12 cellular contexts compared by ENCODE assay signal in the genomic region with DNA sequence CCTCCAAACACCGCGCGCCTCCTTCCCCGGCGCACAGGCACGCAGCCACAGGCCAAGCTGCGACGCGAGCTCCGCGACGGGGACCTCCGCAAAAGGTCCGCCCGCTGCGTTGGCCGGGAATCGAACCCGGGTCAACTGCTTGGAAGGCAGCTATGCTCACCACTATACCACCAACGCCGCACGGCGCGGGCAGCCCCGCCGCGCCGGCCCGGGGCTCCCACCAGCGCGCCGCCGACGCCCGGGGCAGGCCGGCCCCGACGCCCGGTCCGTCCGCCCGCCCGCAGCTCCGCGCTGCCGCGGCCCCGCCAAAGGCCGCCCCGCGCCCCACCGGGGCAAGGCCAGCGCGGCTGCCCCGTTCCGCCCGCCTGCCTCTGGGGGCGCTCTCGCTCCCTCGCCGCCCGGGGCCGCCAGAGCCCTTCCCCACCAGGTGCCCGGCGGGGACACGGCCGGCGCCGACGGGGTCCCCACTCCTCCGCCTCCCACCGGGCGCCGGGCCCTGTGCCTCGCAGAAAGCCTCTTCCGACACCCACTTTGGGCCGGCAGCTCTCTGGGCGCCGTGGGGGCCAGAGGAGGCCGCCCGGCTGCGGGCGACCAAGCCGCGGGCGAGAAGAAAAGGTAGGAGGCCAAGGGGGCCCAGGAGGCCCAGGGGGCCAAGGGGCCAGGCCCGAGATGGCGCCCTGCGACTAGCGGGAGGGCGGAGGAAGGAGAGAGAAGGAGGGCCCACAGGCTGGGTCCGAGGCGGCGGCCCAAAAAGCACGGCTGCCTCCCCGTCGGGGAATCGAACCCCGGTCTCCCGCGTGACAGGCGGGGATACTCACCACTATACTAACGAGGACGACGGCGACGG. TPM values are rescaled to one million over a fixed set of nuclear protein-coding genes. Genes with fewer than 3 reads are reported as not detected.
A peak's percentile ranks its signal among the peaks of the same experiment; 100 is the strongest.
DNase-seq lines count a peak whose midpoint lies in the region; ATAC-seq and TF ChIP-seq lines count a peak whose summit lies in the region.
"Not testable (repeated sequence)": the region's sequence is repeated elsewhere in the genome, so short reads cannot be mapped to it uniquely, and the experiment has no call there.
"Had no signal": no experiment of that assay in that cellular context is flagged by ENCODE, and none has a peak within 500 bp of the region (broad histone marks: within the 10 kb centered on the region; RNA-seq: fewer than 3 reads in every experiment).

No MANE protein-coding gene starts in this region.

- H3K36me3 Mint-ChIP-seq in activated T-cell treated with anti-CD3 and anti-CD28 coated beads, Interleukin-2, amount 50 U/mL, for 4 hours (ENCODE audit: insufficient read depth): not testable (repeated sequence)

- not testable (repeated sequence) for H3K9me3 ChIP-seq in left lung, upper lobe of right lung

- TF ChIP-seq CTCF in left lung (IDR thresholded peaks at IDR 0.05); upper lobe of right lung (IDR thresholded peaks at IDR 0.05): not testable (repeated sequence)

- DNase-seq in activated T-cell treated with anti-CD3 and anti-CD28 coated beads, Interleukin-2, amount 50 U/mL, for 4 hours; left lung; upper lobe of right lung: not testable (repeated sequence)

- peaks cover 5 to 32% of the 10 kb centered on the region in 2 donors for H3K27me3 ChIP-seq in left lung
- not testable (repeated sequence) for H3K27me3 ChIP-seq in upper lobe of right lung

- not testable (repeated sequence) for H3K36me3 ChIP-seq in left lung, upper lobe of right lung

- intact Hi-C loops in left lung (cut with DNase I); upper lobe of right lung (cut with DNase I): not testable (repeated sequence)

- not testable (repeated sequence) for H3K27me3 Mint-ChIP-seq in activated T-cell treated with anti-CD3 and anti-CD28 coated beads, Interleukin-2, amount 50 U/mL, for 4 hours (ENCODE audit: low read depth)

- not testable (repeated sequence) for H3K9me3 Mint-ChIP-seq in activated T-cell treated with anti-CD3 and anti-CD28 coated beads, Interleukin-2, amount 50 U/mL, for 4 hours

- not testable (repeated sequence) for H3K4me1 ChIP-seq in left lung, upper lobe of right lung

- H3K4me3 ChIP-seq in left lung, upper lobe of right lung: not testable (repeated sequence)

- H3K4me1 Mint-ChIP-seq in activated T-cell treated with anti-CD3 and anti-CD28 coated beads, Interleukin-2, amount 50 U/mL, for 4 hours (ENCODE audit: low read depth): not testable (repeated sequence)

- ATAC-seq in GM18907 (IDR thresholded peaks at IDR 0.05; ENCODE audit: unreplicated experiment): peak; percentile 31
- ATAC-seq in GM21360 (IDR thresholded peaks at IDR 0.05; ENCODE audit: unreplicated experiment): peak; percentile 21
- peak; percentile 13 for ATAC-seq in HG02588 (IDR thresholded peaks at IDR 0.05; ENCODE audit: unreplicated experiment)
- peak; percentile 23 for ATAC-seq in HG03064 (IDR thresholded peaks at IDR 0.05; ENCODE audit: low read depth, unreplicated experiment)
- ATAC-seq in HG03520 (IDR thresholded peaks at IDR 0.05; ENCODE audit: unreplicated experiment): peak; percentile 22
- peak; percentile 15 to 36 for ATAC-seq in activated T-cell treated with anti-CD3 and anti-CD28 coated beads, Interleukin-2, amount 50 U/mL, for 4 hours
- ATAC-seq in left lung: peak; percentile 53
- ATAC-seq in upper lobe of right lung: peak; percentile 3

- H3K4me3 Mint-ChIP-seq in activated T-cell treated with anti-CD3 and anti-CD28 coated beads, Interleukin-2, amount 50 U/mL, for 4 hours: not testable (repeated sequence)

- H3K27ac ChIP-seq in left lung, upper lobe of right lung: not testable (repeated sequence)

RNA-seq across cellular contexts. Expression of a gene that starts 50.2 kb away (rescaled TPM):
- total RNA-seq in activated T-cell treated with anti-CD3 and anti-CD28 coated beads, Interleukin-2, amount 50 U/mL, for 4 hours: under 1 TPM; 0.29 to 0.86 (median 0.38) TPM
- total RNA-seq in left lung (100 to 1,000 TPM in 1 of 2 donors, 10 to 100 TPM in 1; 80.0 to 135 TPM), upper lobe of right lung (140 TPM)
- total RNA-seq: epithelial cell of proximal tubule, HT-29, pulmonary artery endothelial cell, smooth muscle cell had no signal

Comparison
In these comparisons a context has a peak if more than half of its experiments do, and no peak if none do; other contexts are left out.
1. ATAC-seq: peak in every context shown above with its lines; median percentile 53 in left lung; 31 in GM18907; 26 in activated T-cell treated with anti-CD3 and anti-CD28 coated beads, Interleukin-2, amount 50 U/mL, for 4 hours; 23 in HG03064; 22 in HG03520; 21 in GM21360; 13 in HG02588; 3 in upper lobe of right lung.
2. RNA of a gene that starts 50.2 kb away (total RNA-seq): 140 TPM in upper lobe of right lung (single experiment) and 80.0 to 135 TPM in left lung; 0.29 to 0.86 TPM in activated T-cell treated with anti-CD3 and anti-CD28 coated beads, Interleukin-2, amount 50 U/mL, for 4 hours; every median in the first group is over 10 times any median in the second.